Comparison of ENCODE assay signal across 8 cellular contexts in genomic region chrX:134807039-134807729, GRCh38. TPM values are rescaled to one million over a fixed set of nuclear protein-coding genes. Genes with fewer than 3 reads are reported as not detected.
DNase-seq lines count a peak whose midpoint lies in the region; TF ChIP-seq lines count a peak whose summit lies in the region.

No MANE protein-coding gene starts in this region.

- no peaks in the 10 kb centered on the region for H4K20me1 ChIP-seq in H9 (ENCODE audit: control insufficient read depth, insufficient read depth, insufficient read length)

- no peaks in the 10 kb centered on the region for H3K27me3 ChIP-seq in H9 (ENCODE audit: insufficient read depth, low read length)

- WGBS in H9 (ENCODE audit: extremely low coverage, insufficient read length, low lambda C conversion rate), result no CpG with 5 or more reads among the region's 30 CpGs

- H3K36me3 Mint-ChIP-seq in H9 (ENCODE audit: insufficient read depth in 1 of 3, low read depth in 3 of 3) (peaks cover 0 to 12% (median 10%) of the 10 kb centered on the region in 3 experiments; a peak in 3 of 7 replicates), nephron progenitor cell (ENCODE audit: low read depth) (no peaks in the 10 kb centered on the region)
- H3K36me3 Mint-ChIP-seq in stimulated activated naive CD8-positive, alpha-beta T cell treated with anti-CD3 and anti-CD28 coated beads, Interleukin-15, Interleukin-2, amounts not matched to agents 100 ng/mL and 50 ng/mL, for 24 hours (ENCODE audit: low read depth), result no peaks in the 10 kb centered on the region

- no peak overlapping the region for H3T11ph ChIP-seq in H9 (ENCODE audit: low read length)

- TF ChIP-seq CTCF in H9 (conservative IDR thresholded peaks at IDR 0.05) (no peak), nephron progenitor cell (IDR thresholded peaks at IDR 0.05) (no peak)

- peaks cover 36 to 46% of the 10 kb centered on the region in 2 experiments for H3K4me1 Mint-ChIP-seq in H9
- peaks cover 12% of the 10 kb centered on the region for H3K4me1 Mint-ChIP-seq in nephron progenitor cell
- peaks cover 24% of the 10 kb centered on the region for H3K4me1 Mint-ChIP-seq in stimulated activated naive CD8-positive, alpha-beta T cell treated with anti-CD3 and anti-CD28 coated beads, Interleukin-15, Interleukin-2, amounts not matched to agents 100 ng/mL and 50 ng/mL, for 24 hours (ENCODE audit: low read depth)

- H3K27ac ChIP-seq in H9 (ENCODE audit: insufficient read length, low read depth, low read length), result no peak overlapping the region

- no peak overlapping the region for H4K5ac ChIP-seq in H9 (ENCODE audit: insufficient read length, low read depth, low read length)

- peak overlapping the region; percentile 62; the same call in 1 of the 2 replicates for H3K9ac ChIP-seq in ES-I3 (ENCODE audit: low read depth, low read length)
- peak overlapping the region; percentile 29 for H3K9ac ChIP-seq in H9 (ENCODE audit: extremely low read depth, insufficient read length, low read length)

- H3K27me3 Mint-ChIP-seq in H9 (ENCODE audit: low read depth) (no peaks in the 10 kb centered on the region; the same call in none of the 2 replicates), nephron progenitor cell (ENCODE audit: low read depth, poor library complexity) (no peaks in the 10 kb centered on the region)
- no peaks in the 10 kb centered on the region for H3K27me3 Mint-ChIP-seq in stimulated activated naive CD8-positive, alpha-beta T cell treated with anti-CD3 and anti-CD28 coated beads, Interleukin-15, Interleukin-2, amounts not matched to agents 100 ng/mL and 50 ng/mL, for 24 hours

- H3K4me3 Mint-ChIP-seq in H9, result peak overlapping the region; percentile 81 to 83
- peak overlapping the region; percentile 93 for H3K4me3 Mint-ChIP-seq in nephron progenitor cell
- peak overlapping the region; percentile 90 for H3K4me3 Mint-ChIP-seq in stimulated activated naive CD8-positive, alpha-beta T cell treated with anti-CD3 and anti-CD28 coated beads, Interleukin-15, Interleukin-2, amounts not matched to agents 100 ng/mL and 50 ng/mL, for 24 hours

- H2BK20ac ChIP-seq in H9 (ENCODE audit: low read depth, low read length, poor library complexity, severe bottlenecking), result no peak overlapping the region

- no peak overlapping the region for H2AK5ac ChIP-seq in H9 (ENCODE audit: insufficient read length, low read length)

- peaks cover 0 to 67% of the 10 kb centered on the region in 2 experiments; a peak in 3 of 5 replicates for H3K9me3 Mint-ChIP-seq in H9
- H3K9me3 Mint-ChIP-seq in nephron progenitor cell, result peaks cover 41% of the 10 kb centered on the region
- H3K9me3 Mint-ChIP-seq in stimulated activated naive CD8-positive, alpha-beta T cell treated with anti-CD3 and anti-CD28 coated beads, Interleukin-15, Interleukin-2, amounts not matched to agents 100 ng/mL and 50 ng/mL, for 24 hours, result no peaks in the 10 kb centered on the region

- no peak overlapping the region for H3K56ac ChIP-seq in H9 (ENCODE audit: insufficient read length, low read depth, low read length)

- H3K79me1 ChIP-seq in H9 (ENCODE audit: insufficient read depth, low read depth, low read length, poor library complexity, severe bottlenecking), result no peaks in the 10 kb centered on the region

- no peak overlapping the region for H2AFZ ChIP-seq in H9 (ENCODE audit: low read length)

- H3K4me1 ChIP-seq in ES-I3 (ENCODE audit: insufficient read depth, low read length) (peaks cover 30% of the 10 kb centered on the region), H9 (ENCODE audit: insufficient read depth, low read length) (peaks cover 3% of the 10 kb centered on the region; the same call in 1 of the 2 replicates)

- H3K4ac ChIP-seq in H9 (ENCODE audit: low read depth, low read length), result no peak overlapping the region

- no peak overlapping the region for H4K8ac ChIP-seq in H9 (replicated peaks; ENCODE audit: insufficient read length, low read depth, low read length)

- H2BK12ac ChIP-seq in H9 (ENCODE audit: insufficient read length, low read depth, low read length), result no peak overlapping the region

- H3K79me2 ChIP-seq in H9 (ENCODE audit: insufficient read depth, low read length), result no peaks in the 10 kb centered on the region

- no peak overlapping the region for H3K18ac ChIP-seq in H9 (ENCODE audit: insufficient read length, low read depth, low read length)

- DNase-seq in H9 (peak; percentile 92), M059J (ENCODE audit: low read depth) (peak; percentile 98), SHP77 (lab: John Stamatoyannopoulos, UW) (peak; percentile 85 to 88), fibroblast of the conjunctiva (ENCODE audit: low read depth) (peak; percentile 89), nephron progenitor cell (peak; percentile 76)
- DNase-seq in activated effector memory CD4-positive, alpha-beta T cell treated with anti-CD3 and anti-CD28 coated beads, Interleukin-2, amount 50 U/mL, for 16 hours, result peak; percentile 94

- H2BK15ac ChIP-seq in H9 (ENCODE audit: low read depth, low read length), result no peak overlapping the region

- 0 out of 2 replicates have a peak, but pooled peaks cover 2% of the 10 kb centered on the region for H3K36me3 ChIP-seq in ES-I3 (ENCODE audit: insufficient read depth, low read length)

- peak overlapping the region; percentile 60 for H3K4me2 ChIP-seq in H9 (ENCODE audit: insufficient read depth, insufficient read length, low read length)

- no peak overlapping the region for H3K14ac ChIP-seq in H9 (ENCODE audit: insufficient read depth, low read length)

- peaks cover 6% of the 10 kb centered on the region for H3K23me2 ChIP-seq in H9 (ENCODE audit: insufficient read length, low read depth, low read length, poor library complexity, severe bottlenecking)

- H4K91ac ChIP-seq in H9 (ENCODE audit: insufficient read length, low read depth, low read length), result no peak overlapping the region

- no peak overlapping the region for H2BK5ac ChIP-seq in H9 (ENCODE audit: insufficient read length, low read length)

- H3K23ac ChIP-seq in H9 (ENCODE audit: insufficient read length, low read depth, low read length), result no peak overlapping the region

- H2BK120ac ChIP-seq in H9 (ENCODE audit: low read depth, low read length, poor library complexity, severe bottlenecking), result no peak overlapping the region

- no peaks in the 10 kb centered on the region for H3K9me3 ChIP-seq in ES-I3 (ENCODE audit: control insufficient read depth, insufficient read depth, low read length)
- no peaks in the 10 kb centered on the region for H3K9me3 ChIP-seq in H9 (ENCODE audit: control insufficient read depth, low read depth, low read length)

- H3K27ac Mint-ChIP-seq in H9, result peak overlapping the region; percentile 66 to 94 (median 89); a peak in 6 of 7 replicates
- H3K27ac Mint-ChIP-seq in nephron progenitor cell, result peak overlapping the region; percentile 30
- peak overlapping the region; percentile 95 for H3K27ac Mint-ChIP-seq in stimulated activated naive CD8-positive, alpha-beta T cell treated with anti-CD3 and anti-CD28 coated beads, Interleukin-15, Interleukin-2, amounts not matched to agents 100 ng/mL and 50 ng/mL, for 24 hours

RNA-seq across cellular contexts. Expression of gene PABIR2, which starts 10.2 kb away (rescaled TPM):
- total RNA-seq in H9 (2021), result 25.3 and 27.7 TPM in 2 replicates
- 55.5 and 77.5 TPM in 2 replicates for total RNA-seq in M059J (2014; rRNA removed; shearing (Covaris generic))

Comparison
In these comparisons a context has a peak if more than half of its experiments do, and no peak if none do; other contexts are left out.
1. H3K27ac Mint-ChIP-seq: peak in every context shown above with its lines; median percentile 95 in stimulated activated naive CD8-positive, alpha-beta T cell treated with anti-CD3 and anti-CD28 coated beads, Interleukin-15, Interleukin-2, amounts not matched to agents 100 ng/mL and 50 ng/mL, for 24 hours; 89 in H9; 30 in nephron progenitor cell.